In the genomic region with DNA sequence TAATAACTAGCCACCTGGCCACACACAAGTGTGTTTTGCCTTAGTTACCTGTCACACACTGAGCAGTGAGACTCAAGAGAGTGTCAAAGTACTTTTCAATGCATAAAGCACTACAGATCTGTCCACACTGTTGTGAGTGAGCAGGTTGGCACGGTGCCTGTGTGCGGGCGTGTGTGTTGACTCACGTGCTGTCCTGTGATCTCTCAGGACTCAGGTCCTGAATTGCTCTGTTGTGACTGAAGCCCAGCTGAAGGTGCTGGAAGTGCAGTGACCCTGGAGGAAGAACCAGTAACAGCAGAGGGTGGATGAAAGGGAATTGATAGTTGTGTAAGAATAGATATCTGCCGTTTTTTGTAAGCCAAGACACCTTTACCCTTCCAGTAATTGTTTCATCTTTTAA, we compare ENCODE assay signal across 8 cellular contexts. TPM values are rescaled to one million over a fixed set of nuclear protein-coding genes. Genes with fewer than 3 reads are reported as not detected.
DNase-seq lines count a peak whose midpoint lies in the region; ATAC-seq, FAIRE-seq and TF ChIP-seq lines count a peak whose summit lies in the region.

No MANE protein-coding gene starts in this region.

- H3K27me3 Mint-ChIP-seq in CD14-positive monocyte (ENCODE audit: low read depth in 3 of 3) = peaks cover 0 to 4% (median 2%) of the 10 kb centered on the region in 3 donors
- no peaks in the 10 kb centered on the region for H3K27me3 Mint-ChIP-seq in activated T-cell treated with anti-CD3 and anti-CD28 coated beads, Interleukin-2, amount 50 U/mL, for 4 hours (ENCODE audit: low read depth)

- H3K4me3 Mint-ChIP-seq in CD14-positive monocyte = no peak overlapping the region
- no peak overlapping the region for H3K4me3 Mint-ChIP-seq in activated T-cell treated with anti-CD3 and anti-CD28 coated beads, Interleukin-2, amount 50 U/mL, for 4 hours

- peaks cover 2 to 11% (median 3%) of the 10 kb centered on the region in 7 donors for H3K9me3 Mint-ChIP-seq in CD14-positive monocyte
- peaks cover 9% of the 10 kb centered on the region for H3K9me3 Mint-ChIP-seq in activated T-cell treated with anti-CD3 and anti-CD28 coated beads, Interleukin-2, amount 50 U/mL, for 4 hours

- intact Hi-C loops in CD14-positive monocyte (cut with micrococcal nuclease) (no loop called here), left colon (cut with DNase I, micrococcal nuclease) (no loop called here), posterior cingulate gyrus (cut with DNase I) (no loop called here)

- H3K27ac Mint-ChIP-seq in CD14-positive monocyte = peak overlapping the region in 1 of 7 donors; percentile 17

- no peaks in the 10 kb centered on the region for H3K36me3 Mint-ChIP-seq in CD14-positive monocyte
- peaks cover 2% of the 10 kb centered on the region for H3K36me3 Mint-ChIP-seq in activated T-cell treated with anti-CD3 and anti-CD28 coated beads, Interleukin-2, amount 50 U/mL, for 4 hours (ENCODE audit: insufficient read depth)

- peak; percentile 62 to 75 for ATAC-seq in activated T-cell treated with anti-CD3 and anti-CD28 coated beads, Interleukin-2, amount 50 U/mL, for 4 hours
- ATAC-seq in left colon (peak; percentile 94), HG02642 (IDR thresholded peaks at IDR 0.05; ENCODE audit: poor library complexity, unreplicated experiment) (no peak)

- DNase-seq in CD14-positive monocyte (ENCODE audit: low spot score) = peak; percentile 60
- DNase-seq in HTR-8/SVneo (ENCODE audit: insufficient read length, low spot score) = no peak
- peak; percentile 8 for DNase-seq in activated T-cell treated with anti-CD3 and anti-CD28 coated beads, Interleukin-2, amount 50 U/mL, for 4 hours
- DNase-seq in left colon = peak; percentile 90 to 95
- DNase-seq in T-helper 2 cell = no peak
- no peak for DNase-seq in hypothalamus (lab: John Stamatoyannopoulos, UW)
- DNase-seq in posterior cingulate gyrus = no peak

- TF ChIP-seq CTCF in CD14-positive monocyte (IDR thresholded peaks at IDR 0.05) = no peak

- peak; percentile 16 for FAIRE-seq in HTR-8/SVneo (lab: Jason Lieb, UNC)

- H3K4me1 Mint-ChIP-seq in CD14-positive monocyte = peaks cover 5% of the 10 kb centered on the region
- H3K4me1 Mint-ChIP-seq in activated T-cell treated with anti-CD3 and anti-CD28 coated beads, Interleukin-2, amount 50 U/mL, for 4 hours (ENCODE audit: low read depth) = peaks cover 7% of the 10 kb centered on the region

RNA-seq across cellular contexts. Expression of gene SLC16A10, which starts 18.3 kb away (rescaled TPM):
- polyA plus RNA-seq in CD14-positive monocyte = under 1 TPM; 0.05 to 0.15 TPM
- total RNA-seq in activated T-cell treated with anti-CD3 and anti-CD28 coated beads, Interleukin-2, amount 50 U/mL, for 4 hours = 1 to 10 TPM; 4.1 to 6.0 (median 5.8) TPM
- 1 to 10 TPM; 4.0 TPM for total RNA-seq in left colon

Comparison
In these comparisons a context has a peak if more than half of its experiments do, and no peak if none do; other contexts are left out.
1. DNase-seq: peak in CD14-positive monocyte (single experiment), activated T-cell treated with anti-CD3 and anti-CD28 coated beads, Interleukin-2, amount 50 U/mL, for 4 hours (single experiment) and left colon (2 of 2); none in HTR-8/SVneo (single experiment), T-helper 2 cell (0 of 5), hypothalamus (0 of 51) and posterior cingulate gyrus (0 of 10).